In genomic region chr9:135501261-135502167, GRCh38 we compare ENCODE assay signal across 8 cellular contexts. TPM values are rescaled to one million over a fixed set of nuclear protein-coding genes. Genes with fewer than 3 reads are reported as not detected.
DNase-seq lines count a peak whose midpoint lies in the region; ATAC-seq, FAIRE-seq and TF ChIP-seq lines count a peak whose summit lies in the region.

No MANE protein-coding gene starts in this region.

- H3K9me2 ChIP-seq in hepatocyte (replicated peaks; ENCODE audit: insufficient read depth), result no peaks in the 10 kb centered on the region

- no peaks in the 10 kb centered on the region for H3K9me3 Mint-ChIP-seq in activated naive CD4-positive, alpha-beta T cell treated with anti-CD3 and anti-CD28 coated beads, Interleukin-2, amount 50 U/mL, for 24 hours

- TF ChIP-seq CTCF in HFF-Myc (IDR thresholded peaks at IDR 0.05; ENCODE audit: low read depth, low read length, missing control alignments) (no peak), hepatocyte (IDR thresholded peaks at IDR 0.05; ENCODE audit: poor library complexity) (no peak)

- H3K4me2 ChIP-seq in BLaER1 (peak overlapping the region; percentile 100), hepatocyte (peak overlapping the region; percentile 99)

- H3K9me3 ChIP-seq in BLaER1 (no peaks in the 10 kb centered on the region), hepatocyte (ENCODE audit: low read depth) (no peaks in the 10 kb centered on the region), small intestine (ENCODE audit: control insufficient read depth, low read depth) (no peaks in the 10 kb centered on the region)

- H4K20me1 ChIP-seq in BLaER1, result peaks cover 53% of the 10 kb centered on the region
- peaks cover 5% of the 10 kb centered on the region for H4K20me1 ChIP-seq in hepatocyte (ENCODE audit: insufficient read depth, poor library complexity, severe bottlenecking)

- no peak for FAIRE-seq in small intestine (lab: Jason Lieb, UNC)

- H3K4me1 ChIP-seq in BLaER1 (peaks cover 20% of the 10 kb centered on the region), hepatocyte (ENCODE audit: insufficient read depth) (peaks cover 7% of the 10 kb centered on the region), small intestine (ENCODE audit: control insufficient read depth in 2 of 2, insufficient read depth in 1 of 2, low read depth in 1 of 2, low read length in 1 of 2) (peaks cover 0 to 5% of the 10 kb centered on the region in 2 donors)

- ATAC-seq in HG03097 (IDR thresholded peaks at IDR 0.05; ENCODE audit: low FRiP score, unreplicated experiment) (no peak), GM18519 (IDR thresholded peaks at IDR 0.05; ENCODE audit: low FRiP score, unreplicated experiment) (no peak)

- H2AFZ ChIP-seq in hepatocyte, result peak overlapping the region; percentile 95

- H3K36me3 Mint-ChIP-seq in activated naive CD4-positive, alpha-beta T cell treated with anti-CD3 and anti-CD28 coated beads, Interleukin-2, amount 50 U/mL, for 24 hours, result peaks cover 3% of the 10 kb centered on the region

- H3K36me3 ChIP-seq in BLaER1 (peaks cover 47% of the 10 kb centered on the region), hepatocyte (replicated peaks; ENCODE audit: insufficient read depth, low read depth) (no peaks in the 10 kb centered on the region), small intestine (ENCODE audit: control insufficient read depth in 2 of 2, insufficient read depth in 2 of 2, low read length in 2 of 2) (peaks cover 0 to 6% of the 10 kb centered on the region in 2 donors)

- H3K79me2 ChIP-seq in hepatocyte, result peaks cover 17% of the 10 kb centered on the region

- H3K27ac Mint-ChIP-seq in activated naive CD4-positive, alpha-beta T cell treated with anti-CD3 and anti-CD28 coated beads, Interleukin-2, amount 50 U/mL, for 24 hours, result no peak overlapping the region

- DNase-seq in HFF-Myc (ENCODE audit: extremely low read depth, low read depth) (no peak), hepatocyte (ENCODE audit: low spot score) (no peak), small intestine (peak; percentile 44), SHP77 treated with DMSO at 0.1 percent for 48 hours (lab: John Stamatoyannopoulos, UW) (no peak)

- H3K27me3 ChIP-seq in BLaER1, result no peaks in the 10 kb centered on the region
- no peaks in the 10 kb centered on the region for H3K27me3 ChIP-seq in hepatocyte
- no peaks in the 10 kb centered on the region for H3K27me3 ChIP-seq in small intestine (ENCODE audit: control insufficient read depth in 2 of 2, insufficient read depth in 2 of 2, low read length in 2 of 2)

- H3K27me3 Mint-ChIP-seq in activated naive CD4-positive, alpha-beta T cell treated with anti-CD3 and anti-CD28 coated beads, Interleukin-2, amount 50 U/mL, for 24 hours, result no peaks in the 10 kb centered on the region

- WGBS in hepatocyte (ENCODE audit: low lambda C conversion rate, missing lambda C conversion rate), result 48% methylated on average over 34 of the region's 38 CpGs
- 39 to 45% (median 40%) methylated on average over 37 to 38 of the region's 38 CpGs for WGBS in small intestine, 3 donors

- H3K4me1 Mint-ChIP-seq in activated naive CD4-positive, alpha-beta T cell treated with anti-CD3 and anti-CD28 coated beads, Interleukin-2, amount 50 U/mL, for 24 hours, result peaks cover 22% of the 10 kb centered on the region

- H3K9ac ChIP-seq in BLaER1, result peak overlapping the region; percentile 97

- peak overlapping the region; percentile 89 for H3K4me3 Mint-ChIP-seq in activated naive CD4-positive, alpha-beta T cell treated with anti-CD3 and anti-CD28 coated beads, Interleukin-2, amount 50 U/mL, for 24 hours

- peak overlapping the region; percentile 95 for H3K27ac ChIP-seq in BLaER1
- peak overlapping the region; percentile 86 for H3K27ac ChIP-seq in hepatocyte
- H3K27ac ChIP-seq in small intestine (ENCODE audit: low read depth in 1 of 2, low read length in 1 of 2), result peak overlapping the region in 1 of 2 donors; percentile 69

- H3K4me3 ChIP-seq in BLaER1, result peak overlapping the region; percentile 98
- H3K4me3 ChIP-seq in HFF-Myc (replicated peaks; ENCODE audit: low read depth, low read length), result peak overlapping the region; percentile 84
- peak overlapping the region; percentile 92 for H3K4me3 ChIP-seq in hepatocyte
- peak overlapping the region; percentile 84 to 92 for H3K4me3 ChIP-seq in small intestine (ENCODE audit: low read depth in 1 of 2, low read length in 2 of 2)

RNA-seq across cellular contexts. Expression of gene MRPS2, which starts 1.0 kb away (rescaled TPM):
- total RNA-seq in hepatocyte, result 22.4 and 28.0 TPM in 2 replicates
- polyA plus RNA-seq in hepatocyte (57.0 and 59.1 TPM in 2 replicates), small intestine (10 to 100 TPM; 32.4 to 65.9 (median 37.3) TPM)

RNA-seq across cellular contexts. Expression of gene LCN1, which starts 19.7 kb away (rescaled TPM):
- total RNA-seq in hepatocyte, result not detected in 2 replicates
- 0.63 TPM in 1 of 2 replicates, not detected in the other for polyA plus RNA-seq in hepatocyte
- not detected for polyA plus RNA-seq in small intestine

RNA-seq across cellular contexts. Expression of gene PPP1R26, which starts 21.9 kb away (rescaled TPM):
- total RNA-seq in hepatocyte, result 12.5 and 15.6 TPM in 2 replicates
- polyA plus RNA-seq in hepatocyte, result 9.1 and 15.0 TPM in 2 replicates
- 10 to 100 TPM in 1 of 3 donors, 1 to 10 TPM in 2; 6.5 to 10.1 (median 9.8) TPM for polyA plus RNA-seq in small intestine

RNA-seq across cellular contexts. Expression of gene OBP2A, which starts 44.4 kb away (rescaled TPM):
- total RNA-seq in hepatocyte, result not detected in 2 replicates
- polyA plus RNA-seq in hepatocyte (not detected in 2 replicates), small intestine (not detected)
